In the genomic region with DNA sequence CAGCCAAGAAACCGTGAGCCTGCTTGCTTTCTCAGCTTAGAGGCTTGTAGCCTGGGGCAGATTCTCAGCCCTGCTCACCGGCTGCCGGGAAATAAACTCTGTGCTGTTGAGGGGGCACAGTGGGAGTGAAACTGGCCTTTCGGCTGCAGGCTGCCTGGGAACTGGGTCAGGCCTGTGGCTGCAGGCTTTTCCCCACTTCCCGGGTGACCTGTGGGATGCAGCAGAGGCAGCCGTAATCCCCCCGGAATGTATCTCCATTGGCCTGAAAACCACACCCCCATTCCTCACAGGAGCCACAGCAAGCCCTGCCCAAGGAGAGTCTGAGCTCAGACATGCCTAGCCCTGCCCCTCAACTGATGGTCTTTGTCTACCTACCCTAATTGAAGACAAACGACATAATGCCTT, we compare ENCODE assay signal across 1 cellular context.
TF ChIP-seq lines count a peak whose summit lies in the region.

No MANE protein-coding gene starts in this region.

TF ChIP-seq in GM23338, 12 proteins besides CTCF, POLR2A, EP300 and RAD21 (continued from another document):
- TF ChIP-seq, protein P1, sequence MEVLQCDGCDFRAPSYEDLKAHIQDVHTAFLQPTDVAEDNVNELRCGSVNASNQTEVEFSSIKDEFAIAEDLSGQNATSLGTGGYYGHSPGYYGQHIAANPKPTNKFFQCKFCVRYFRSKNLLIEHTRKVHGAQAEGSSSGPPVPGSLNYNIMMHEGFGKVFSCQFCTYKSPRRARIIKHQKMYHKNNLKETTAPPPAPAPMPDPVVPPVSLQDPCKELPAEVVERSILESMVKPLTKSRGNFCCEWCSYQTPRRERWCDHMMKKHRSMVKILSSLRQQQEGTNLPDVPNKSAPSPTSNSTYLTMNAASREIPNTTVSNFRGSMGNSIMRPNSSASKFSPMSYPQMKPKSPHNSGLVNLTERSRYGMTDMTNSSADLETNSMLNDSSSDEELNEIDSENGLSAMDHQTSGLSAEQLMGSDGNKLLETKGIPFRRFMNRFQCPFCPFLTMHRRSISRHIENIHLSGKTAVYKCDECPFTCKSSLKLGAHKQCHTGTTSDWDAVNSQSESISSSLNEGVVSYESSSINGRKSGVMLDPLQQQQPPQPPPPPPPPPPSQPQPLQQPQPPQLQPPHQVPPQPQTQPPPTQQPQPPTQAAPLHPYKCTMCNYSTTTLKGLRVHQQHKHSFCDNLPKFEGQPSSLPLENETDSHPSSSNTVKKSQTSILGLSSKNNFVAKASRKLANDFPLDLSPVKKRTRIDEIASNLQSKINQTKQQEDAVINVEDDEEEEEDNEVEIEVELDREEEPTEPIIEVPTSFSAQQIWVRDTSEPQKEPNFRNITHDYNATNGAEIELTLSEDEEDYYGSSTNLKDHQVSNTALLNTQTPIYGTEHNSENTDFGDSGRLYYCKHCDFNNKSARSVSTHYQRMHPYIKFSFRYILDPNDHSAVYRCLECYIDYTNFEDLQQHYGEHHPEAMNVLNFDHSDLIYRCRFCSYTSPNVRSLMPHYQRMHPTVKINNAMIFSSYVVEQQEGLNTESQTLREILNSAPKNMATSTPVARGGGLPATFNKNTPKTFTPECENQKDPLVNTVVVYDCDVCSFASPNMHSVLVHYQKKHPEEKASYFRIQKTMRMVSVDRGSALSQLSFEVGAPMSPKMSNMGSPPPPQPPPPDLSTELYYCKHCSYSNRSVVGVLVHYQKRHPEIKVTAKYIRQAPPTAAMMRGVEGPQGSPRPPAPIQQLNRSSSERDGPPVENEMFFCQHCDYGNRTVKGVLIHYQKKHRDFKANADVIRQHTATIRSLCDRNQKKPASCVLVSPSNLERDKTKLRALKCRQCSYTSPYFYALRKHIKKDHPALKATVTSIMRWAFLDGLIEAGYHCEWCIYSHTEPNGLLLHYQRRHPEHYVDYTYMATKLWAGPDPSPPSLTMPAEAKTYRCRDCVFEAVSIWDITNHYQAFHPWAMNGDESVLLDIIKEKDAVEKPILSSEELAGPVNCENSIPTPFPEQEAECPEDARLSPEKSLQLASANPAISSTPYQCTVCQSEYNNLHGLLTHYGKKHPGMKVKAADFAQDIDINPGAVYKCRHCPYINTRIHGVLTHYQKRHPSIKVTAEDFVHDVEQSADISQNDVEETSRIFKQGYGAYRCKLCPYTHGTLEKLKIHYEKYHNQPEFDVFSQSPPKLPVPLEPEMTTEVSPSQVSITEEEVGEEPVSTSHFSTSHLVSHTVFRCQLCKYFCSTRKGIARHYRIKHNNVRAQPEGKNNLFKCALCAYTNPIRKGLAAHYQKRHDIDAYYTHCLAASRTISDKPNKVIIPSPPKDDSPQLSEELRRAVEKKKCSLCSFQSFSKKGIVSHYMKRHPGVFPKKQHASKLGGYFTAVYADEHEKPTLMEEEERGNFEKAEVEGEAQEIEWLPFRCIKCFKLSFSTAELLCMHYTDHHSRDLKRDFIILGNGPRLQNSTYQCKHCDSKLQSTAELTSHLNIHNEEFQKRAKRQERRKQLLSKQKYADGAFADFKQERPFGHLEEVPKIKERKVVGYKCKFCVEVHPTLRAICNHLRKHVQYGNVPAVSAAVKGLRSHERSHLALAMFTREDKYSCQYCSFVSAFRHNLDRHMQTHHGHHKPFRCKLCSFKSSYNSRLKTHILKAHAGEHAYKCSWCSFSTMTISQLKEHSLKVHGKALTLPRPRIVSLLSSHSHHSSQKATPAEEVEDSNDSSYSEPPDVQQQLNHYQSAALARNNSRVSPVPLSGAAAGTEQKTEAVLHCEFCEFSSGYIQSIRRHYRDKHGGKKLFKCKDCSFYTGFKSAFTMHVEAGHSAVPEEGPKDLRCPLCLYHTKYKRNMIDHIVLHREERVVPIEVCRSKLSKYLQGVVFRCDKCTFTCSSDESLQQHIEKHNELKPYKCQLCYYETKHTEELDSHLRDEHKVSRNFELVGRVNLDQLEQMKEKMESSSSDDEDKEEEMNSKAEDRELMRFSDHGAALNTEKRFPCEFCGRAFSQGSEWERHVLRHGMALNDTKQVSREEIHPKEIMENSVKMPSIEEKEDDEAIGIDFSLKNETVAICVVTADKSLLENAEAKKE (CRISPR knock-in tag; IDR thresholded peaks at IDR 0.05), result no peak
- no peak for TF ChIP-seq STAT1 (IDR thresholded peaks at IDR 0.05; ENCODE audit: unreplicated experiment)
TF ChIP-seq in GM23338: peak in this region for 0.
